8 cellular contexts compared by ENCODE assay signal in the genomic region with DNA sequence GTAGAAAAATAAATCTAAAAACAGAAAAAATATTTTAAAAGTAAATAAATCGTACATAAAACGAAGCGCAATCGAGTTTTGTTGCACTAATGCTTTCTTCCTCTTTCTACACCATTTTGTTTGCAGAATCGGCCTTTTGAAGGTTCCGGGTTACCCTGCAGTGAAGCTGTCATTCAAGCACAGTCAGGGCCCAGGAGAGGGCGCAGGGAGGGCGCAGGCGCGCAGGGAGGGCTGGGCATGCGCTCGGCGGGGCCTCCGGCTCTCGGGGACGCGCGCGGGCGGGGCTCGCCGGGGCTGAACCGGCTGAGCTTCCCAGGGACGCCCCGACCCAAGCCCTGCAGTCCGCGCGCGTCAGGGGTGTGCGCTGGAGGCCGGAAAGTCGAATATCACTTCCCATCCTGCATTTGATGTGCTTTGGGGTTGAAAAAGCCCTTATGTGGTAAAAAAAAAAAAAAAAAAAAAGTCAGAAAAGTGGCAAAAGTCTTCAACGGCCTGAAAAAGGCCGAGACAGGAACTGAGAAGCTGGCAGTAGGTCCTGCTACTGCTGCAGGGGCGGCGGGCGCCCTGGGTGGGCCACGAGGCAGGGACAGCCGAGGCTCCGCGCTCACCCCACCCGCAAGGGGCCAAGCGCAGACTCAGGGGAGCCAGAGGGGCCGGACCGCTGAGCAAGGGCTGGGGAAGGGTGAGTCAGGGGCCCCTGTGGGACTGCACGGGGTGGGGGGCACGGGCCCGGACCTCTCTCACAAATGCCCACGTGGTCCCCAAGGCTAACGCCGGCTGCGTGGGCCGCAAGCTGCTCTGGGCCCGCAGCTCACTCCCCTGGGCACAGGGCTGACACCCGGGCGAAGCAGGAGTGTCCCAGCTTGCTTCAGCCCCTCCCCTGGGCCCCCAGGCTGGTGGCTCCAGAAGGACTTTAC. TPM values are rescaled to one million over a fixed set of nuclear protein-coding genes. Genes with fewer than 3 reads are reported as not detected.
A peak's percentile ranks its signal among the peaks of the same experiment; 100 is the strongest.
DNase-seq lines count a peak whose midpoint lies in the region; ATAC-seq, FAIRE-seq and TF ChIP-seq lines count a peak whose summit lies in the region.

No MANE protein-coding gene starts in this region.

- H3K27me3 ChIP-seq in GM23338 (ENCODE audit: insufficient read depth), result no peaks in the 10 kb centered on the region
- no peaks in the 10 kb centered on the region for H3K27me3 ChIP-seq in cardiac muscle cell
- no peaks in the 10 kb centered on the region for H3K27me3 ChIP-seq in pancreas
- H3K27me3 ChIP-seq in thymus (ENCODE audit: control insufficient read depth, insufficient read depth), result no peaks in the 10 kb centered on the region

- peak overlapping the region; percentile 66 for H3K4me2 ChIP-seq in GM23338

- H2AFZ ChIP-seq in GM23338, result peak overlapping the region; percentile 86; the same call in 1 of the 2 replicates

- no peaks in the 10 kb centered on the region for H4K20me1 ChIP-seq in GM23338 (replicated peaks; ENCODE audit: insufficient read depth)

- H3K27me3 Mint-ChIP-seq in GM23338 (ENCODE audit: insufficient read depth, low read depth, poor library complexity), result peaks cover 8% of the 10 kb centered on the region
- H3K27me3 Mint-ChIP-seq in activated naive CD8-positive, alpha-beta T cell treated with anti-CD3 and anti-CD28 coated beads, Interleukin-2, amount 50 U/mL, for 24 hours, result no peaks in the 10 kb centered on the region

- intact Hi-C loops in pancreas (cut with DNase I), result no loop called here

- H3K4me1 Mint-ChIP-seq in GM23338, result peaks cover 12% of the 10 kb centered on the region; the same call in 2 of the 3 replicates
- H3K4me1 Mint-ChIP-seq in activated naive CD8-positive, alpha-beta T cell treated with anti-CD3 and anti-CD28 coated beads, Interleukin-2, amount 50 U/mL, for 24 hours, result peaks cover 12% of the 10 kb centered on the region

- H3K79me2 ChIP-seq in GM23338 (replicated peaks; ENCODE audit: insufficient read depth), result no peaks in the 10 kb centered on the region

- no peaks in the 10 kb centered on the region for H3K9me3 Mint-ChIP-seq in GM23338
- peaks cover 25% of the 10 kb centered on the region for H3K9me3 Mint-ChIP-seq in activated naive CD8-positive, alpha-beta T cell treated with anti-CD3 and anti-CD28 coated beads, Interleukin-2, amount 50 U/mL, for 24 hours

- peaks cover 11% of the 10 kb centered on the region for H3K36me3 Mint-ChIP-seq in GM23338 (ENCODE audit: low read depth)
- H3K36me3 Mint-ChIP-seq in activated naive CD8-positive, alpha-beta T cell treated with anti-CD3 and anti-CD28 coated beads, Interleukin-2, amount 50 U/mL, for 24 hours (ENCODE audit: low read depth), result peaks cover 4% of the 10 kb centered on the region

- 23 to 27% methylated on average over 50 to 56 of the region's 56 CpGs for WGBS in pancreas, 2 donors
- WGBS in thymus, result 39% methylated on average over 56 of the region's 56 CpGs

- peak; percentile 89 for DNase-seq in ELF-1 (ENCODE audit: low read depth, low spot score)
- peak; percentile 88 for DNase-seq in GM23338 (ENCODE audit: low spot score)
- DNase-seq in LHCN-M2 (ENCODE audit: low read depth), result peak; percentile 91
- DNase-seq in SW 1271 (lab: John Stamatoyannopoulos, UW), result peak; percentile 43 to 76
- peak; percentile 89 for DNase-seq in activated naive CD8-positive, alpha-beta T cell treated with anti-CD3 and anti-CD28 coated beads, Interleukin-2, amount 50 U/mL, for 24 hours
- peak; percentile 91 to 95 for DNase-seq in cardiac muscle cell (ENCODE audit: low read depth in 1 of 2, low spot score in 1 of 2)
- peak; percentile 89 to 96 (median 92) for DNase-seq in pancreas

- no peaks in the 10 kb centered on the region for H3K36me3 ChIP-seq in GM23338 (ENCODE audit: insufficient read depth)
- no peaks in the 10 kb centered on the region for H3K36me3 ChIP-seq in cardiac muscle cell
- no peaks in the 10 kb centered on the region for H3K36me3 ChIP-seq in pancreas
- H3K36me3 ChIP-seq in thymus (ENCODE audit: control insufficient read depth, insufficient read depth), result no peaks in the 10 kb centered on the region

- no peaks in the 10 kb centered on the region for H3F3A ChIP-seq in GM23338 (replicated peaks; ENCODE audit: low read depth)

- FAIRE-seq in pancreas (lab: Jason Lieb, UNC), result no peak

- peak overlapping the region; percentile 52; the same call in 2 of the 3 replicates for H3K4me3 Mint-ChIP-seq in GM23338
- H3K4me3 Mint-ChIP-seq in activated naive CD8-positive, alpha-beta T cell treated with anti-CD3 and anti-CD28 coated beads, Interleukin-2, amount 50 U/mL, for 24 hours, result peak overlapping the region; percentile 71

- peak; percentile 29 to 60; a peak in 3 of 4 replicates for TF ChIP-seq CTCF in GM23338 (conservative IDR thresholded peaks at IDR 0.05; ENCODE audit: low read depth in 2 of 2)
- peak; percentile 37 for TF ChIP-seq CTCF in cardiac muscle cell (IDR thresholded peaks at IDR 0.05; ENCODE audit: low read depth, low read length)
- TF ChIP-seq CTCF in pancreas (IDR thresholded peaks at IDR 0.05), result no peak

- H3K9me3 ChIP-seq in cardiac muscle cell (ENCODE audit: low read depth) (no peaks in the 10 kb centered on the region), pancreas (no peaks in the 10 kb centered on the region), thymus (ENCODE audit: control insufficient read depth) (no peaks in the 10 kb centered on the region)

- no peak overlapping the region for H3K27ac Mint-ChIP-seq in GM23338
- peak overlapping the region; percentile 70 for H3K27ac Mint-ChIP-seq in activated naive CD8-positive, alpha-beta T cell treated with anti-CD3 and anti-CD28 coated beads, Interleukin-2, amount 50 U/mL, for 24 hours

- H3K4me3 ChIP-seq in GM23338 (peak overlapping the region; percentile 21), cardiac muscle cell (peak overlapping the region; percentile 26), pancreas (peak overlapping the region in 2 of 4 donors; percentile 42), thymus (ENCODE audit: low read length) (peak overlapping the region; percentile 42)

- H3K27ac ChIP-seq in GM23338 (ENCODE audit: low read depth) (no peak overlapping the region), cardiac muscle cell (no peak overlapping the region), pancreas (peak overlapping the region in 2 of 4 donors; percentile 35 to 44), thymus (ENCODE audit: low read depth) (peak overlapping the region; percentile 58)

- H3K9me2 ChIP-seq in GM23338 (ENCODE audit: insufficient read depth), result no peaks in the 10 kb centered on the region

- H3K4me1 ChIP-seq in GM23338 (ENCODE audit: insufficient read depth) (no peaks in the 10 kb centered on the region), cardiac muscle cell (ENCODE audit: low read depth) (peaks cover 3% of the 10 kb centered on the region), pancreas (peaks cover 0 to 9% (median 4%) of the 10 kb centered on the region in 3 donors), thymus (ENCODE audit: control insufficient read depth, insufficient read depth, low read length) (no peaks in the 10 kb centered on the region)

- ATAC-seq in GM23338 (peak; percentile 99), pancreas (peak; percentile 99 to 100 (median 100))
- ATAC-seq in activated naive CD8-positive, alpha-beta T cell treated with anti-CD3 and anti-CD28 coated beads, Interleukin-2, amount 50 U/mL, for 24 hours, result peak; percentile 99

TF ChIP-seq in GM23338, 12 proteins besides CTCF, POLR2A, EP300 and RAD21 (continues in another document):
- TF ChIP-seq, protein P1, sequence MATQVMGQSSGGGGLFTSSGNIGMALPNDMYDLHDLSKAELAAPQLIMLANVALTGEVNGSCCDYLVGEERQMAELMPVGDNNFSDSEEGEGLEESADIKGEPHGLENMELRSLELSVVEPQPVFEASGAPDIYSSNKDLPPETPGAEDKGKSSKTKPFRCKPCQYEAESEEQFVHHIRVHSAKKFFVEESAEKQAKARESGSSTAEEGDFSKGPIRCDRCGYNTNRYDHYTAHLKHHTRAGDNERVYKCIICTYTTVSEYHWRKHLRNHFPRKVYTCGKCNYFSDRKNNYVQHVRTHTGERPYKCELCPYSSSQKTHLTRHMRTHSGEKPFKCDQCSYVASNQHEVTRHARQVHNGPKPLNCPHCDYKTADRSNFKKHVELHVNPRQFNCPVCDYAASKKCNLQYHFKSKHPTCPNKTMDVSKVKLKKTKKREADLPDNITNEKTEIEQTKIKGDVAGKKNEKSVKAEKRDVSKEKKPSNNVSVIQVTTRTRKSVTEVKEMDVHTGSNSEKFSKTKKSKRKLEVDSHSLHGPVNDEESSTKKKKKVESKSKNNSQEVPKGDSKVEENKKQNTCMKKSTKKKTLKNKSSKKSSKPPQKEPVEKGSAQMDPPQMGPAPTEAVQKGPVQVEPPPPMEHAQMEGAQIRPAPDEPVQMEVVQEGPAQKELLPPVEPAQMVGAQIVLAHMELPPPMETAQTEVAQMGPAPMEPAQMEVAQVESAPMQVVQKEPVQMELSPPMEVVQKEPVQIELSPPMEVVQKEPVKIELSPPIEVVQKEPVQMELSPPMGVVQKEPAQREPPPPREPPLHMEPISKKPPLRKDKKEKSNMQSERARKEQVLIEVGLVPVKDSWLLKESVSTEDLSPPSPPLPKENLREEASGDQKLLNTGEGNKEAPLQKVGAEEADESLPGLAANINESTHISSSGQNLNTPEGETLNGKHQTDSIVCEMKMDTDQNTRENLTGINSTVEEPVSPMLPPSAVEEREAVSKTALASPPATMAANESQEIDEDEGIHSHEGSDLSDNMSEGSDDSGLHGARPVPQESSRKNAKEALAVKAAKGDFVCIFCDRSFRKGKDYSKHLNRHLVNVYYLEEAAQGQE (IDR thresholded peaks at IDR 0.05; ENCODE audit: unreplicated experiment), result no peak
- TF ChIP-seq JUNB (IDR thresholded peaks at IDR 0.05; ENCODE audit: unreplicated experiment) (no peak), ZNF114 (CRISPR knock-in tag; IDR thresholded peaks at IDR 0.05) (no peak), CREB1 (CRISPR knock-in tag; IDR thresholded peaks at IDR 0.05; ENCODE audit: low read depth) (no peak), STAT1 (IDR thresholded peaks at IDR 0.05; ENCODE audit: unreplicated experiment) (no peak), ZNF331 (CRISPR knock-in tag; IDR thresholded peaks at IDR 0.05; ENCODE audit: low read depth) (no peak), POLR2AphosphoS5 (IDR thresholded peaks at IDR 0.05; ENCODE audit: low read depth) (no peak), NANOG (IDR thresholded peaks at IDR 0.05; ENCODE audit: borderline replicate concordance) (no peak)

RNA-seq across cellular contexts. Expression of a gene that starts 40.5 kb away (rescaled TPM):
- total RNA-seq in GM23338 (2014; rRNA removed; shearing (Covaris generic)), result 40.7 and 44.7 TPM in 2 replicates
- polyA plus RNA-seq in GM23338 (2016; fragmentation: Nextera tagmentation; extraction: Ambion mirVana), result 7.8 and 7.9 TPM in 2 replicates
- 14.9 and 18.6 TPM in 2 replicates for total RNA-seq in LHCN-M2 (2014; rRNA removed)
- polyA plus RNA-seq in LHCN-M2 (2012), result 22.6 TPM
- 0.06 and 0.07 TPM in 2 replicates for total RNA-seq in cardiac muscle cell
- 0.10 and 0.19 TPM in 2 replicates for polyA plus RNA-seq in cardiac muscle cell
- total RNA-seq in pancreas, result 10 to 100 TPM in 2 of 6 donors, 1 to 10 TPM in 4; 2.1 to 39.4 (median 3.6) TPM
- 1 to 10 TPM in 1 of 2 donors, under 1 TPM in 1; 0.96 to 1.7 TPM for polyA plus RNA-seq in pancreas
- 2.6 TPM for polyA plus RNA-seq in thymus

Comparison
In these comparisons a context has a peak if more than half of its experiments do, and no peak if none do; other contexts are left out.
1. CTCF ChIP-seq: peak in GM23338 (2 of 2) and cardiac muscle cell (single experiment); none in pancreas (0 of 4).
2. Peak in every context shown above with its lines, with median percentiles within 50 percentile points of each other: DNase-seq and ATAC-seq.